8 cellular contexts compared by ENCODE assay signal in the genomic region with DNA sequence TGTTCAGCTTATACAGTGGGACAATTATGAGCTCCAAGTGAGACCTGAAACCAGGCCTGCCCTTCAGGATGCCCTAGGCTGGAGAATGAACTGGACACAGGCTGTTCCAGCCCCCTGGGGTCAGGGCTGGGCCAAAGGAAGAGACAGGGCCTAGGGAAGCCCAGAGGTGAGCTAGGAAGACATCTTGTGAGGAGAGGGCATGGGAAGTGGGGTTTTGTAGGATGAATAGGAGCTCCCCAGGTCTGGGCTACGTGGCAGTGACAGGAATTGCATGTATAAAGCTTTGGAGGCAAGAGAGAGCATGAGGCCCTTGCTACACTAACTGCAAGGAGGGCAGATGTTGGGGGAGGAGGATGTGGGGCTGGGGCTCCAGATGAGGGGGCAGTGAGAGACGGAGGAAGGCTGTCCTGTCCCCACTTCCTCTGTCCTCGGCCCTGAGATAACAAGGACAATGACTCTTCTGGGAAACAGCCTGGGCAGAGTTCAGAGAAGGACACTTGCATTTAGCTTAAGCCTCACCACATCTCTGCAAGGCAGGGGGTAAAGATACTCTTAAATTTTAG. TPM values are rescaled to one million over a fixed set of nuclear protein-coding genes. Genes with fewer than 3 reads are reported as not detected.
DNase-seq lines count a peak whose midpoint lies in the region; ATAC-seq and TF ChIP-seq lines count a peak whose summit lies in the region.
"Had no signal": no experiment of that assay in that cellular context is flagged by ENCODE, and none has a peak within 500 bp of the region (broad histone marks: within the 10 kb centered on the region; RNA-seq: fewer than 3 reads in every experiment).

No MANE protein-coding gene starts in this region.

- POLR2A ChIA-PET in WTC11 (lab: Charles Lee), result interaction anchor here (0.6 to 0.9 kb wide), 3 partner anchors 31 to 139 kb away, joined by 3 to 4 read pairs (median 4); no protein-coding TSS in a partner anchor
- POLR2A ChIA-PET in naive thymus-derived CD8-positive, alpha-beta T cell (lab: Charles Lee), result interaction anchor here (0.6 to 3.4 kb wide), 7 partner anchors 18 to 361 kb away, joined by 3 to 22 read pairs (median 4); a partner anchor contains a TSS

- ATAC-seq in WTC11 (no peak), GM19035 (IDR thresholded peaks at IDR 0.05; ENCODE audit: unreplicated experiment) (no peak)
- ATAC-seq in naive thymus-derived CD8-positive, alpha-beta T cell, result no peak

- H3K36me3 Mint-ChIP-seq in WTC11, result no peaks in the 10 kb centered on the region; the same call in 1 of the 2 replicates
- peaks cover 0 to 8% (median 7%) of the 10 kb centered on the region in 3 donors for H3K36me3 Mint-ChIP-seq in naive thymus-derived CD8-positive, alpha-beta T cell

- TF ChIP-seq CTCF in WTC11 (IDR thresholded peaks at IDR 0.05), result no peak

- peak overlapping the region; percentile 68 for H3K4me3 Mint-ChIP-seq in WTC11
- peak overlapping the region in 9 of 10 donors; percentile 46 to 91 (median 75) for H3K4me3 Mint-ChIP-seq in naive thymus-derived CD8-positive, alpha-beta T cell

- peak overlapping the region; percentile 83; the same call in 1 of the 2 replicates for H3K27ac Mint-ChIP-seq in WTC11
- peak overlapping the region; percentile 49 to 94 (median 84) for H3K27ac Mint-ChIP-seq in naive thymus-derived CD8-positive, alpha-beta T cell

- DNase-seq in GF-D8 (lab: John Stamatoyannopoulos, UW) (peak; percentile 84), WTC11 (ENCODE audit: low spot score) (no peak), HuH-7.5 (ENCODE audit: low spot score) (no peak), NCI-H345 treated with DMSO at 0.1 percent for 48 hours (lab: John Stamatoyannopoulos, UW; ENCODE audit: unreplicated experiment) (no peak)
- no peak for DNase-seq in naive thymus-derived CD8-positive, alpha-beta T cell
- DNase-seq: mammary epithelial cell, NCI-H446 treated with DMSO at 0.1 percent for 48 hours had no signal

- CTCF ChIA-PET in WTC11 (lab: Charles Lee), result interaction anchor here (0.8 to 1.9 kb wide), 13 partner anchors 8 to 332 kb away, joined by 3 to 13 read pairs (median 5); no protein-coding TSS in a partner anchor

- no peaks in the 10 kb centered on the region for H3K9me3 Mint-ChIP-seq in WTC11
- no peaks in the 10 kb centered on the region for H3K9me3 Mint-ChIP-seq in naive thymus-derived CD8-positive, alpha-beta T cell

- no peaks in the 10 kb centered on the region for H3K27me3 Mint-ChIP-seq in WTC11 (ENCODE audit: low read depth)
- H3K27me3 Mint-ChIP-seq in naive thymus-derived CD8-positive, alpha-beta T cell, result no peaks in the 10 kb centered on the region

- H3K4me1 Mint-ChIP-seq in WTC11, result peaks cover 11% of the 10 kb centered on the region
- H3K4me1 Mint-ChIP-seq in naive thymus-derived CD8-positive, alpha-beta T cell, result peaks cover 11 to 30% (median 19%) of the 10 kb centered on the region in 4 donors

TF ChIP-seq in WTC11, 78 proteins besides CTCF, POLR2A, EP300 and RAD21 (continues in another document):
- TF ChIP-seq, protein P1, sequence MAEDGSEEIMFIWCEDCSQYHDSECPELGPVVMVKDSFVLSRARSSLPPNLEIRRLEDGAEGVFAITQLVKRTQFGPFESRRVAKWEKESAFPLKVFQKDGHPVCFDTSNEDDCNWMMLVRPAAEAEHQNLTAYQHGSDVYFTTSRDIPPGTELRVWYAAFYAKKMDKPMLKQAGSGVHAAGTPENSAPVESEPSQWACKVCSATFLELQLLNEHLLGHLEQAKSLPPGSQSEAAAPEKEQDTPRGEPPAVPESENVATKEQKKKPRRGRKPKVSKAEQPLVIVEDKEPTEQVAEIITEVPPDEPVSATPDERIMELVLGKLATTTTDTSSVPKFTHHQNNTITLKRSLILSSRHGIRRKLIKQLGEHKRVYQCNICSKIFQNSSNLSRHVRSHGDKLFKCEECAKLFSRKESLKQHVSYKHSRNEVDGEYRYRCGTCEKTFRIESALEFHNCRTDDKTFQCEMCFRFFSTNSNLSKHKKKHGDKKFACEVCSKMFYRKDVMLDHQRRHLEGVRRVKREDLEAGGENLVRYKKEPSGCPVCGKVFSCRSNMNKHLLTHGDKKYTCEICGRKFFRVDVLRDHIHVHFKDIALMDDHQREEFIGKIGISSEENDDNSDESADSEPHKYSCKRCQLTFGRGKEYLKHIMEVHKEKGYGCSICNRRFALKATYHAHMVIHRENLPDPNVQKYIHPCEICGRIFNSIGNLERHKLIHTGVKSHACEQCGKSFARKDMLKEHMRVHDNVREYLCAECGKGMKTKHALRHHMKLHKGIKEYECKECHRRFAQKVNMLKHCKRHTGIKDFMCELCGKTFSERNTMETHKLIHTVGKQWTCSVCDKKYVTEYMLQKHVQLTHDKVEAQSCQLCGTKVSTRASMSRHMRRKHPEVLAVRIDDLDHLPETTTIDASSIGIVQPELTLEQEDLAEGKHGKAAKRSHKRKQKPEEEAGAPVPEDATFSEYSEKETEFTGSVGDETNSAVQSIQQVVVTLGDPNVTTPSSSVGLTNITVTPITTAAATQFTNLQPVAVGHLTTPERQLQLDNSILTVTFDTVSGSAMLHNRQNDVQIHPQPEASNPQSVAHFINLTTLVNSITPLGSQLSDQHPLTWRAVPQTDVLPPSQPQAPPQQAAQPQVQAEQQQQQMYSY (CRISPR knock-in tag; IDR thresholded peaks at IDR 0.05), result no peak
- TF ChIP-seq HMGA2 (CRISPR knock-in tag; IDR thresholded peaks at IDR 0.05) (no peak), TP53 (CRISPR knock-in tag; IDR thresholded peaks at IDR 0.05) (no peak), CREB1 (CRISPR knock-in tag; IDR thresholded peaks at IDR 0.05) (no peak), ZNF423 (CRISPR knock-in tag; IDR thresholded peaks at IDR 0.05) (no peak), RELA (CRISPR knock-in tag; IDR thresholded peaks at IDR 0.05; ENCODE audit: borderline replicate concordance) (no peak), NFE2L1 (CRISPR knock-in tag; IDR thresholded peaks at IDR 0.05) (no peak), SMAD4 (CRISPR knock-in tag; IDR thresholded peaks at IDR 0.05) (no peak), ZNF416 (CRISPR knock-in tag; IDR thresholded peaks at IDR 0.05) (no peak), NFYB (CRISPR knock-in tag; conservative IDR thresholded peaks at IDR 0.05; ENCODE audit: low read depth) (no peak)
- TF ChIP-seq, protein P2, sequence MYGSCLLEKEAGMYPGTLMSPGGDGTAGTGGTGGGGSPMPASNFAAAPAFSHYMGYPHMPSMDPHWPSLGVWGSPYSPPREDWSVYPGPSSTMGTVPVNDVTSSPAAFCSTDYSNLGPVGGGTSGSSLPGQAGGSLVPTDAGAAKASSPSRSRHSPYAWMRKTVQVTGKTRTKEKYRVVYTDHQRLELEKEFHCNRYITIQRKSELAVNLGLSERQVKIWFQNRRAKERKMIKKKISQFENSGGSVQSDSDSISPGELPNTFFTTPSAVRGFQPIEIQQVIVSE (CRISPR knock-in tag; IDR thresholded peaks at IDR 0.05; ENCODE audit: borderline replicate concordance), result no peak
- TF ChIP-seq, protein P3, sequence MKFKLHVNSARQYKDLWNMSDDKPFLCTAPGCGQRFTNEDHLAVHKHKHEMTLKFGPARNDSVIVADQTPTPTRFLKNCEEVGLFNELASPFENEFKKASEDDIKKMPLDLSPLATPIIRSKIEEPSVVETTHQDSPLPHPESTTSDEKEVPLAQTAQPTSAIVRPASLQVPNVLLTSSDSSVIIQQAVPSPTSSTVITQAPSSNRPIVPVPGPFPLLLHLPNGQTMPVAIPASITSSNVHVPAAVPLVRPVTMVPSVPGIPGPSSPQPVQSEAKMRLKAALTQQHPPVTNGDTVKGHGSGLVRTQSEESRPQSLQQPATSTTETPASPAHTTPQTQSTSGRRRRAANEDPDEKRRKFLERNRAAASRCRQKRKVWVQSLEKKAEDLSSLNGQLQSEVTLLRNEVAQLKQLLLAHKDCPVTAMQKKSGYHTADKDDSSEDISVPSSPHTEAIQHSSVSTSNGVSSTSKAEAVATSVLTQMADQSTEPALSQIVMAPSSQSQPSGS (CRISPR knock-in tag; IDR thresholded peaks at IDR 0.05; ENCODE audit: borderline replicate concordance, low read depth), result no peak
- TF ChIP-seq, protein P4, sequence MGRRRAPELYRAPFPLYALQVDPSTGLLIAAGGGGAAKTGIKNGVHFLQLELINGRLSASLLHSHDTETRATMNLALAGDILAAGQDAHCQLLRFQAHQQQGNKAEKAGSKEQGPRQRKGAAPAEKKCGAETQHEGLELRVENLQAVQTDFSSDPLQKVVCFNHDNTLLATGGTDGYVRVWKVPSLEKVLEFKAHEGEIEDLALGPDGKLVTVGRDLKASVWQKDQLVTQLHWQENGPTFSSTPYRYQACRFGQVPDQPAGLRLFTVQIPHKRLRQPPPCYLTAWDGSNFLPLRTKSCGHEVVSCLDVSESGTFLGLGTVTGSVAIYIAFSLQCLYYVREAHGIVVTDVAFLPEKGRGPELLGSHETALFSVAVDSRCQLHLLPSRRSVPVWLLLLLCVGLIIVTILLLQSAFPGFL (CRISPR knock-in tag; IDR thresholded peaks at IDR 0.05; ENCODE audit: borderline replicate concordance), result no peak
- TF ChIP-seq, protein P5, sequence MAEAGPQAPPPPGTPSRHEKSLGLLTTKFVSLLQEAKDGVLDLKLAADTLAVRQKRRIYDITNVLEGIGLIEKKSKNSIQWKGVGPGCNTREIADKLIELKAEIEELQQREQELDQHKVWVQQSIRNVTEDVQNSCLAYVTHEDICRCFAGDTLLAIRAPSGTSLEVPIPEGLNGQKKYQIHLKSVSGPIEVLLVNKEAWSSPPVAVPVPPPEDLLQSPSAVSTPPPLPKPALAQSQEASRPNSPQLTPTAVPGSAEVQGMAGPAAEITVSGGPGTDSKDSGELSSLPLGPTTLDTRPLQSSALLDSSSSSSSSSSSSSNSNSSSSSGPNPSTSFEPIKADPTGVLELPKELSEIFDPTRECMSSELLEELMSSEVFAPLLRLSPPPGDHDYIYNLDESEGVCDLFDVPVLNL (CRISPR knock-in tag; IDR thresholded peaks at IDR 0.05; ENCODE audit: borderline replicate concordance, low read depth), result no peak

RNA-seq across cellular contexts. Expression of a gene that starts 1.5 kb away (rescaled TPM):
- 1.0 to 1.4 TPM (median 1.3 TPM) in 3 replicates for total RNA-seq in WTC11 (2021)
- total RNA-seq in naive thymus-derived CD8-positive, alpha-beta T cell, result 10 to 100 TPM; 18.5 to 19.1 TPM
- 10 to 100 TPM; 11.7 to 26.9 (median 23.9) TPM for polyA plus RNA-seq in naive thymus-derived CD8-positive, alpha-beta T cell

RNA-seq across cellular contexts. Expression of a gene that starts 18.4 kb away (rescaled TPM):
- 39.3 to 43.0 TPM (median 42.2 TPM) in 3 replicates for total RNA-seq in WTC11 (2021)
- total RNA-seq in naive thymus-derived CD8-positive, alpha-beta T cell, result 10 to 100 TPM; 42.6 to 54.1 TPM
- polyA plus RNA-seq in naive thymus-derived CD8-positive, alpha-beta T cell, result 10 to 100 TPM in 1 of 3 donors, 1 to 10 TPM in 2; 6.9 to 20.4 (median 9.3) TPM

RNA-seq across cellular contexts. Expression of a gene that starts 22.9 kb away (rescaled TPM):
- total RNA-seq in WTC11 (2021), result 1.0 to 2.3 TPM (median 1.6 TPM) in 3 replicates
- 1 to 10 TPM; 3.5 to 3.7 TPM for total RNA-seq in naive thymus-derived CD8-positive, alpha-beta T cell
- polyA plus RNA-seq in naive thymus-derived CD8-positive, alpha-beta T cell, result 1 to 10 TPM in 2 of 3 donors, under 1 TPM in 1; 0.76 to 3.0 (median 1.1) TPM
- total RNA-seq: mammary epithelial cell had no signal

RNA-seq across cellular contexts. Expression of a gene that starts 35.4 kb away (rescaled TPM):
- total RNA-seq in WTC11 (2021), result 115 to 132 TPM (median 121 TPM) in 3 replicates
- total RNA-seq in naive thymus-derived CD8-positive, alpha-beta T cell, result 10 to 100 TPM; 50.7 to 59.7 TPM
- polyA plus RNA-seq in naive thymus-derived CD8-positive, alpha-beta T cell, result 10 to 100 TPM; 45.8 to 55.9 (median 53.9) TPM

RNA-seq across cellular contexts. Expression of a gene that starts 50.8 kb away (rescaled TPM):
- total RNA-seq in WTC11 (2021), result 59.9 to 75.4 TPM (median 71.0 TPM) in 3 replicates
- total RNA-seq in naive thymus-derived CD8-positive, alpha-beta T cell, result 100 to 1,000 TPM; 134 to 146 TPM
- polyA plus RNA-seq in naive thymus-derived CD8-positive, alpha-beta T cell, result 10 to 100 TPM; 33.1 to 59.6 (median 42.5) TPM
